Comparison of ENCODE assay signal across 18 cellular contexts in the genomic region with DNA sequence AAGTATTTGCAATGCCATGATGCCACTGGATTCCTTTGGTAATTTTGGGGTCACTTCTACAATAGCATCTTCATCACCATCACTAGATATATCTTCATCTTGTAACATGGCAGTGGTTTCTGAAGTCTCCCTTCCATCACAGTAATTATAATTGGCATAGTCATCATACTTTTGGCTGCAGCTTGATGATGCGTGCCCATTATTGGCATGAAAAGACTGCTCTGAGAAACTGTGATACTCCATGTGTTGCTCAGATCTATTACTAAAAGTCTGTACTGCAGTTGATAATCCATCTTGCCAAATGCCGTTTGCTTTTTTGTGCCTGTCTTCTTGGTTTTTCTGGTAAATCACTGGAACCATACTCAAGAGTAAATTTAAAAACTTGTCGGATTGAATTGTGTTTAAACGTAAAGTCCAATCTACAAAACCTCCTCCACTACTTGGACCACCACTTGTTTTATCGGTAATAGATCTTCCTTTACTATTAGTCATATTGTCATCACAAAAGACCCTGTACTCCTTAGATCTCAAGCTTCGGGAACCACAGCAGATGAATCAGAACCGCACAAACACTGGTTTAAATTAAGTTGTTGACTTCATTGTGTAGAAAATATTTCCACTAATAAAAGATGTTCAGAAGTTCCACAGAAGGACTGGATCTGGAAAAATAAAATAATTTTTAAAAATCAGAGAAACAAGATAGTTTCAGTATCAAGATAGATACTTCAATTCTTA. TPM values are rescaled to one million over a fixed set of nuclear protein-coding genes. Genes with fewer than 3 reads are reported as not detected.
DNase-seq lines count a peak whose midpoint lies in the region; ATAC-seq, FAIRE-seq and TF ChIP-seq lines count a peak whose summit lies in the region.
"Had no signal": no experiment of that assay in that cellular context is flagged by ENCODE, and none has a peak within 500 bp of the region (broad histone marks: within the 10 kb centered on the region; RNA-seq: fewer than 3 reads in every experiment).

No MANE protein-coding gene starts in this region.

- FAIRE-seq in GM12891 (lab: Jason Lieb, UNC): peak; percentile 56

- H3K4me1 ChIP-seq in OCI-LY7 (ENCODE audit: insufficient read depth, low read length, poor library complexity, severe bottlenecking) (no peaks in the 10 kb centered on the region), esophagus muscularis mucosa (no peaks in the 10 kb centered on the region)

- H3K79me2 ChIP-seq in OCI-LY7 (ENCODE audit: insufficient read depth, low read depth, low read length): no peaks in the 10 kb centered on the region

- H3K27me3 ChIP-seq in esophagus muscularis mucosa: no peaks in the 10 kb centered on the region
- H3K27me3 ChIP-seq: MG63 had no signal

- TF ChIP-seq POLR2A in GM12891 (IDR thresholded peaks at IDR 0.05; ENCODE audit: low read depth, low read length): no peak
- no peak for TF ChIP-seq POLR2A in esophagus muscularis mucosa (IDR thresholded peaks at IDR 0.05; ENCODE audit: low read depth)

- WGBS in esophagus muscularis mucosa: 91% methylated on average over 7 of the region's 7 CpGs

- H3K9me3 ChIP-seq in OCI-LY7 (ENCODE audit: low read length) (no peaks in the 10 kb centered on the region), esophagus muscularis mucosa (no peaks in the 10 kb centered on the region)
- H3K9me3 ChIP-seq: MG63 had no signal

- BruUV-seq in OCI-LY7 (replicated peaks; lab: Mats Ljungman, UMichigan): TSS peak; percentile 81

- POLR2A ChIA-PET in OCI-LY7 (lab: Charles Lee): interaction anchor here (0.6 kb wide), 1 partner anchor 15 kb away, joined by 3 read pairs; no protein-coding TSS in a partner anchor

- no peak overlapping the region for H2AFZ ChIP-seq in OCI-LY7 (ENCODE audit: low read length)
- H2AFZ ChIP-seq: GM23338 had no signal

- no peaks in the 10 kb centered on the region for H3K9me2 ChIP-seq in OCI-LY7 (ENCODE audit: insufficient read depth, low read length)

- H3K36me3 ChIP-seq in OCI-LY7 (ENCODE audit: insufficient read depth, low read length) (no peaks in the 10 kb centered on the region), esophagus muscularis mucosa (no peaks in the 10 kb centered on the region)
- H3K36me3 ChIP-seq: MG63 had no signal

- DNase-seq in AG10803 (ENCODE audit: low read depth) (peak; percentile 40), GM12891 (ENCODE audit: insufficient read length, low spot score) (no peak), OCI-LY7 (ENCODE audit: low spot score) (no peak), kidney tubule cell (ENCODE audit: low spot score) (peak; percentile 24), GDM1 (lab: John Stamatoyannopoulos, UW) (no peak), esophagus muscularis mucosa (ENCODE audit: extremely low spot score) (no peak)
- DNase-seq: C1 segment of cervical spinal cord, DMS79, Kasumi-1, MG63, NCI-H1092, NCI-H1436 treated with DMSO at 0.1 percent for 48 hours, NCI-H2081 treated with DMSO at 0.1 percent for 48 hours, NCI-H510A, NCI-H748 treated with DMSO at 0.1 percent for 48 hours, PC-3 had no signal

- H3K4me3 ChIP-seq in AG10803 (ENCODE audit: low read length): no peak overlapping the region
- H3K4me3 ChIP-seq in OCI-LY7 (ENCODE audit: low read depth, low read length, poor library complexity, severe bottlenecking): no peak overlapping the region
- no peak overlapping the region for H3K4me3 ChIP-seq in esophagus muscularis mucosa
- H3K4me3 ChIP-seq: GM23338, MG63 had no signal

- H3K27ac ChIP-seq in OCI-LY7 (ENCODE audit: low read depth, low read length, poor library complexity, severe bottlenecking): no peak overlapping the region
- no peak overlapping the region for H3K27ac ChIP-seq in esophagus muscularis mucosa (replicated peaks in 1 of 4)

- CTCF ChIA-PET in OCI-LY7 (lab: Charles Lee; ENCODE audit: unreplicated experiment): no interaction called here

- no peak for TF ChIP-seq CTCF in AG10803 (conservative IDR thresholded peaks at IDR 0.05; ENCODE audit: low read length)
- TF ChIP-seq CTCF in OCI-LY7 (conservative IDR thresholded peaks at IDR 0.05; ENCODE audit: low read length): no peak
- no peak for TF ChIP-seq CTCF in esophagus muscularis mucosa (IDR thresholded peaks at IDR 0.05)

- intact Hi-C loops in OCI-LY7 (cut with micrococcal nuclease; ENCODE audit: unreplicated experiment): no loop called here
- intact Hi-C loops in esophagus muscularis mucosa (cut with DNase I): no loop called here

- no peak overlapping the region for H3K4me2 ChIP-seq in OCI-LY7 (ENCODE audit: low read length)
- H3K4me2 ChIP-seq: GM23338 had no signal

- no peak for TF ChIP-seq EP300 in esophagus muscularis mucosa (IDR thresholded peaks at IDR 0.05)

- H4K20me1 ChIP-seq in OCI-LY7 (ENCODE audit: insufficient read depth, low read length): no peaks in the 10 kb centered on the region

- ATAC-seq in HG03460 (IDR thresholded peaks at IDR 0.05; ENCODE audit: unreplicated experiment): no peak
- ATAC-seq: GM23338, PC-3 had no signal

TF ChIP-seq in GM12891, 5 proteins besides CTCF, POLR2A, EP300 and RAD21:
- TF ChIP-seq TAF1 (IDR thresholded peaks at IDR 0.05; ENCODE audit: low read depth, low read length) (no peak), PAX5 (IDR thresholded peaks at IDR 0.05; ENCODE audit: insufficient read depth, low read length, severe bottlenecking) (no peak), POU2F2 (IDR thresholded peaks at IDR 0.05; ENCODE audit: low read depth, low read length) (no peak), POLR2AphosphoS5 (IDR thresholded peaks at IDR 0.05; ENCODE audit: low read depth, low read length) (no peak), SPI1 (IDR thresholded peaks at IDR 0.05; ENCODE audit: low read depth, low read length) (no peak)

RNA-seq across cellular contexts. Expression of a gene that starts 29.9 kb away (rescaled TPM):
- polyA plus RNA-seq in GM12891 (2012; ENCODE audit: low read depth, missing spikeins): 9.2 TPM
- total RNA-seq in OCI-LY7 (2014; rRNA removed; shearing (Covaris generic)): 4.6 and 5.3 TPM in 2 replicates
- total RNA-seq in OCI-LY7 (2022) (13.1 and 16.4 TPM in 2 replicates), esophagus muscularis mucosa (10 to 100 TPM; 22.4 to 27.8 (median 23.9) TPM)

RNA-seq across cellular contexts. Expression of a gene that starts 57.9 kb away (rescaled TPM):
- polyA plus RNA-seq in GM12891 (2012; ENCODE audit: low read depth, missing spikeins): 39.9 TPM
- total RNA-seq in OCI-LY7 (2014; rRNA removed; shearing (Covaris generic)): 12.1 and 15.2 TPM in 2 replicates
- 30.3 and 33.9 TPM in 2 replicates for total RNA-seq in OCI-LY7 (2022)
- 1 to 10 TPM; 4.6 to 7.9 (median 5.5) TPM for total RNA-seq in esophagus muscularis mucosa

Comparison
In these comparisons a context has a peak if more than half of its experiments do, and no peak if none do; other contexts are left out.
1. DNase-seq: peak in AG10803 (single experiment) and kidney tubule cell (single experiment); none in GM12891 (single experiment), OCI-LY7 (single experiment), GDM1 (single experiment) and esophagus muscularis mucosa (single experiment).